Comparison of ENCODE assay signal across 14 cellular contexts in genomic region chr2:42932271-42933151, GRCh38.
DNase-seq lines count a peak whose midpoint lies in the region; ATAC-seq and TF ChIP-seq lines count a peak whose summit lies in the region.
"Had no signal": no experiment of that assay in that cellular context is flagged by ENCODE, and none has a peak within 500 bp of the region (broad histone marks: within the 10 kb centered on the region; RNA-seq: fewer than 3 reads in every experiment).

No MANE protein-coding gene starts in this region.

- no peaks in the 10 kb centered on the region for H3K36me3 Mint-ChIP-seq in activated naive CD8-positive, alpha-beta T cell treated with anti-CD3 and anti-CD28 coated beads, Interleukin-2, amount 50 U/mL, for 24 hours (ENCODE audit: low read depth)
- H3K36me3 Mint-ChIP-seq in activated naive CD8-positive, alpha-beta T cell treated with anti-CD3 and anti-CD28 coated beads for 36 hours = no peaks in the 10 kb centered on the region
- H3K36me3 Mint-ChIP-seq: CD4-positive, alpha-beta memory T cell had no signal

- ATAC-seq in activated naive CD8-positive, alpha-beta T cell treated with anti-CD3 and anti-CD28 coated beads, Interleukin-2, amount 50 U/mL, for 24 hours = no peak
- ATAC-seq in heart right ventricle = peak in 6 of 8 donors; percentile 31 to 80 (median 62)
- ATAC-seq: activated T-cell treated with anti-CD3 and anti-CD28 coated beads, Interleukin-2, amount 50 U/mL, for 72 hours had no signal

- no peaks in the 10 kb centered on the region for H3K27me3 Mint-ChIP-seq in activated naive CD8-positive, alpha-beta T cell treated with anti-CD3 and anti-CD28 coated beads, Interleukin-2, amount 50 U/mL, for 24 hours
- H3K27me3 Mint-ChIP-seq in activated naive CD8-positive, alpha-beta T cell treated with anti-CD3 and anti-CD28 coated beads for 36 hours = no peaks in the 10 kb centered on the region
- H3K27me3 Mint-ChIP-seq: CD4-positive, alpha-beta memory T cell had no signal

- H3K36me3 ChIP-seq in heart right ventricle (no peaks in the 10 kb centered on the region), osteoblast (ENCODE audit: insufficient read depth, low read length) (no peaks in the 10 kb centered on the region), vagina (no peaks in the 10 kb centered on the region)

- peak overlapping the region; percentile 17 for H2AFZ ChIP-seq in osteoblast (ENCODE audit: low read length)

- TF ChIP-seq CTCF in heart right ventricle (IDR thresholded peaks at IDR 0.05) (no peak), osteoblast (IDR thresholded peaks at IDR 0.05; ENCODE audit: extremely low read depth, low read depth, low read length) (no peak), vagina (IDR thresholded peaks at IDR 0.05) (no peak)

- peak overlapping the region in 9 of 10 donors; percentile 49 to 97 (median 90) for H3K27ac ChIP-seq in heart right ventricle
- peak overlapping the region; percentile 9 for H3K27ac ChIP-seq in osteoblast (ENCODE audit: low read depth, low read length)
- peak overlapping the region; percentile 91 for H3K27ac ChIP-seq in vagina

- no peaks in the 10 kb centered on the region for H3K27me3 ChIP-seq in heart right ventricle
- no peaks in the 10 kb centered on the region for H3K27me3 ChIP-seq in osteoblast (ENCODE audit: insufficient read depth, low read length)
- H3K27me3 ChIP-seq in vagina = no peaks in the 10 kb centered on the region

- H3K27ac Mint-ChIP-seq in activated naive CD8-positive, alpha-beta T cell treated with anti-CD3 and anti-CD28 coated beads, Interleukin-2, amount 50 U/mL, for 24 hours = peak overlapping the region; percentile 54
- H3K27ac Mint-ChIP-seq in activated naive CD8-positive, alpha-beta T cell treated with anti-CD3 and anti-CD28 coated beads for 36 hours = no peak overlapping the region
- H3K27ac Mint-ChIP-seq: activated T-cell treated with anti-CD3 and anti-CD28 coated beads, Interleukin-2, amount 50 U/mL, for 72 hours; CD4-positive, alpha-beta memory T cell; dendritic cell treated with granulocyte-macrophage colony-stimulating factor and Interleukin-4, amounts not matched to agents 40 ng/mL and 50 ng/mL, for 4 days had no signal

- no peaks in the 10 kb centered on the region for H3K79me2 ChIP-seq in osteoblast (ENCODE audit: insufficient read depth, low read length)

- H3K4me3 ChIP-seq in heart right ventricle (no peak overlapping the region), osteoblast (ENCODE audit: insufficient read depth, low read length) (no peak overlapping the region), vagina (no peak overlapping the region)

- no peak overlapping the region for H3K4me3 Mint-ChIP-seq in activated naive CD8-positive, alpha-beta T cell treated with anti-CD3 and anti-CD28 coated beads, Interleukin-2, amount 50 U/mL, for 24 hours
- no peak overlapping the region for H3K4me3 Mint-ChIP-seq in activated naive CD8-positive, alpha-beta T cell treated with anti-CD3 and anti-CD28 coated beads for 36 hours
- H3K4me3 Mint-ChIP-seq: activated T-cell treated with anti-CD3 and anti-CD28 coated beads, Interleukin-2, amount 50 U/mL, for 72 hours; CD4-positive, alpha-beta memory T cell; dendritic cell treated with granulocyte-macrophage colony-stimulating factor and Interleukin-4, amounts not matched to agents 40 ng/mL and 50 ng/mL, for 4 days had no signal

- no peak for DNase-seq in activated naive CD8-positive, alpha-beta T cell treated with anti-CD3 and anti-CD28 coated beads, Interleukin-2, amount 50 U/mL, for 24 hours
- DNase-seq in activated naive CD8-positive, alpha-beta T cell treated with anti-CD3 and anti-CD28 coated beads for 36 hours = no peak
- DNase-seq in heart right ventricle (peak in 1 of 2 donors; percentile 50), osteoblast (ENCODE audit: insufficient read length, low spot score, missing footprints) (no peak), vagina (ENCODE audit: extremely low spot score in 2 of 2) (no peak), T-helper 2 cell (no peak), NCI-H2081 treated with DMSO at 0.1 percent for 48 hours (lab: John Stamatoyannopoulos, UW) (no peak), NCI-H2196 treated with DMSO at 0.1 percent for 48 hours (lab: John Stamatoyannopoulos, UW; ENCODE audit: unreplicated experiment) (no peak)
- DNase-seq: 8988T; activated CD4-positive, alpha-beta T cell treated with anti-CD3 and anti-CD28 coated beads, Interleukin-2, amount 50 U/mL, for 48 hours; activated T-cell treated with anti-CD3 and anti-CD28 coated beads, Interleukin-2, amount 50 U/mL, for 72 hours; CD4-positive, alpha-beta memory T cell; EL had no signal

- H3K9me3 Mint-ChIP-seq in activated naive CD8-positive, alpha-beta T cell treated with anti-CD3 and anti-CD28 coated beads, Interleukin-2, amount 50 U/mL, for 24 hours = no peaks in the 10 kb centered on the region
- no peaks in the 10 kb centered on the region for H3K9me3 Mint-ChIP-seq in activated naive CD8-positive, alpha-beta T cell treated with anti-CD3 and anti-CD28 coated beads for 36 hours
- H3K9me3 Mint-ChIP-seq: activated T-cell treated with anti-CD3 and anti-CD28 coated beads, Interleukin-2, amount 50 U/mL, for 72 hours; dendritic cell treated with granulocyte-macrophage colony-stimulating factor and Interleukin-4, amounts not matched to agents 40 ng/mL and 50 ng/mL, for 4 days had no signal

- whole genome bisulfite sequencing in heart right ventricle, 2 donors = 69 to 75% methylated on average over 13 of the region's 13 CpGs

- H3K4me1 ChIP-seq in heart right ventricle (peaks cover 39 to 97% (median 84%) of the 10 kb centered on the region in 9 donors), osteoblast (ENCODE audit: insufficient read depth, low read length) (peaks cover 39% of the 10 kb centered on the region), vagina (peaks cover 97% of the 10 kb centered on the region)

- H3K9me3 ChIP-seq in heart right ventricle (no peaks in the 10 kb centered on the region), osteoblast (ENCODE audit: low read depth, low read length) (no peaks in the 10 kb centered on the region), vagina (no peaks in the 10 kb centered on the region)

- intact Hi-C loops in heart right ventricle (cut with DNase I) = loop anchor here in 3 of 10 donors (5.0 to 10.0 kb wide), 2 partner anchors 68 to 70 kb away; no protein-coding TSS in a partner anchor
- intact Hi-C loops in vagina (cut with DNase I) = no loop called here

- no peak for TF ChIP-seq POLR2A in vagina (IDR thresholded peaks at IDR 0.05)

- peaks cover 5% of the 10 kb centered on the region for H3K4me1 Mint-ChIP-seq in activated naive CD8-positive, alpha-beta T cell treated with anti-CD3 and anti-CD28 coated beads, Interleukin-2, amount 50 U/mL, for 24 hours
- H3K4me1 Mint-ChIP-seq in activated naive CD8-positive, alpha-beta T cell treated with anti-CD3 and anti-CD28 coated beads for 36 hours = peaks cover 3% of the 10 kb centered on the region

- H4K20me1 ChIP-seq in osteoblast (ENCODE audit: insufficient read depth, low read length) = no peaks in the 10 kb centered on the region

- no peak overlapping the region for H3K4me2 ChIP-seq in osteoblast (ENCODE audit: insufficient read depth, low read length)

Comparison
In these comparisons a context has a peak if more than half of its experiments do, and no peak if none do; other contexts are left out.
1. H3K27ac ChIP-seq: peak in every context shown above with its lines; median percentile 91 in vagina; 90 in heart right ventricle; 9 in osteoblast.